ENCODE assay signal across 13 cellular contexts in the genomic region with DNA sequence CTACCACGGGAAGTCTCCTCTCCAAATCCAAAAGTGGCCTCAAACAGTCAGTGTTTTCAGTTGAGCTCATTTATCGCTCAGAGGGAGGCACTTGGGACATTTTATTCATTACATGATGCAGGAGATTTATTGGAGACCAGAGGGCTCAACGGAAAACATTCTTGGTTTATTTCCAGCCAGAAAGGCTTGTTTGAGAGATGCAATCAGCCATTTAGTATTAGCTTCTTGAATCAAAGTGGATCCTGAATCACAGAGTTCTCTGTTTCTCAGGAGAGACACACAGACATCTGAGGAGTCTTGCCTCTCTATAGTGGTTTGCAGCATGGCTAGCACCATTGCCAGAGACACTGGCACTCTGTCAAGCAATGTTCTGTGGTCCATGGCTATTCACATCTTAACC. TPM values are rescaled to one million over a fixed set of nuclear protein-coding genes. Genes with fewer than 3 reads are reported as not detected.
DNase-seq lines count a peak whose midpoint lies in the region; ATAC-seq and TF ChIP-seq lines count a peak whose summit lies in the region.
"Had no signal": no experiment of that assay in that cellular context is flagged by ENCODE, and none has a peak within 500 bp of the region (broad histone marks: within the 10 kb centered on the region; RNA-seq: fewer than 3 reads in every experiment).

No MANE protein-coding gene starts in this region.

- peaks cover 100% of the 10 kb centered on the region for H3K4me1 Mint-ChIP-seq in activated CD4-positive, alpha-beta T cell treated with anti-CD3 and anti-CD28 coated beads, Interleukin-2, amount 10 ng/mL, durations not matched to agents 7 days and 5 days
- peaks cover 100% of the 10 kb centered on the region for H3K4me1 Mint-ChIP-seq in activated B cell treated with CpG ODN at 0.5 μM for 24 hours

- H3K4me1 ChIP-seq in right atrium auricular region (peaks cover 0 to 64% of the 10 kb centered on the region in 2 donors), suprapubic skin (peaks cover 95% of the 10 kb centered on the region)

- POLR2A ChIA-PET in activated CD4-positive, alpha-beta T cell treated with anti-CD3 and anti-CD28 coated beads, Interleukin-2, amount 10 ng/mL, durations not matched to agents 7 days and 5 days (lab: Charles Lee) = no interaction called here
- POLR2A ChIA-PET in activated B cell treated with CpG ODN at 0.5 μM for 24 hours (lab: Charles Lee) = no interaction called here

- H3K9me3 ChIP-seq in right atrium auricular region (no peaks in the 10 kb centered on the region), suprapubic skin (no peaks in the 10 kb centered on the region)
- H3K9me3 ChIP-seq: upper lobe of left lung had no signal

- no peak overlapping the region for H3K4me3 Mint-ChIP-seq in activated CD4-positive, alpha-beta T cell treated with anti-CD3 and anti-CD28 coated beads, Interleukin-2, amount 10 ng/mL, durations not matched to agents 7 days and 5 days
- no peak overlapping the region for H3K4me3 Mint-ChIP-seq in activated B cell treated with CpG ODN at 0.5 μM for 24 hours

- ATAC-seq in activated B cell treated with CpG ODN at 0.5 μM for 24 hours (ENCODE audit: low read depth) = no peak
- ATAC-seq in HG02973 (IDR thresholded peaks at IDR 0.05; ENCODE audit: unreplicated experiment) = no peak
- ATAC-seq in GM21529 (IDR thresholded peaks at IDR 0.05; ENCODE audit: unreplicated experiment) = no peak

- CTCF ChIA-PET in activated CD4-positive, alpha-beta T cell treated with anti-CD3 and anti-CD28 coated beads, Interleukin-2, amount 10 ng/mL, durations not matched to agents 7 days and 5 days (lab: Charles Lee) = interaction anchor here (0.8 to 1.8 kb wide), 3 partner anchors 10 to 76 kb away, joined by 3 to 5 read pairs (median 4); no protein-coding TSS in a partner anchor
- CTCF ChIA-PET in activated B cell treated with CpG ODN at 0.5 μM for 24 hours (lab: Charles Lee) = no interaction called here

- 20% methylated on average over 3 of the region's 3 CpGs for WGBS in suprapubic skin

- H3K27me3 ChIP-seq in right atrium auricular region = no peaks in the 10 kb centered on the region
- no peaks in the 10 kb centered on the region for H3K27me3 ChIP-seq in suprapubic skin
- H3K27me3 ChIP-seq: upper lobe of left lung had no signal

- no peak for TF ChIP-seq EP300 in suprapubic skin (IDR thresholded peaks at IDR 0.05)

- H3K9me3 Mint-ChIP-seq in activated CD4-positive, alpha-beta T cell treated with anti-CD3 and anti-CD28 coated beads, Interleukin-2, amount 10 ng/mL, durations not matched to agents 7 days and 5 days = peaks cover 8% of the 10 kb centered on the region
- no peaks in the 10 kb centered on the region for H3K9me3 Mint-ChIP-seq in activated B cell treated with CpG ODN at 0.5 μM for 24 hours

- H3K36me3 Mint-ChIP-seq in activated CD4-positive, alpha-beta T cell treated with anti-CD3 and anti-CD28 coated beads, Interleukin-2, amount 10 ng/mL, durations not matched to agents 7 days and 5 days (ENCODE audit: low read depth) = peaks cover 81% of the 10 kb centered on the region
- peaks cover 88% of the 10 kb centered on the region for H3K36me3 Mint-ChIP-seq in activated B cell treated with CpG ODN at 0.5 μM for 24 hours (ENCODE audit: low read depth)

- TF ChIP-seq POLR2A in suprapubic skin (IDR thresholded peaks at IDR 0.05) = no peak

- H3K27me3 Mint-ChIP-seq in activated CD4-positive, alpha-beta T cell treated with anti-CD3 and anti-CD28 coated beads, Interleukin-2, amount 10 ng/mL, durations not matched to agents 7 days and 5 days = no peaks in the 10 kb centered on the region
- no peaks in the 10 kb centered on the region for H3K27me3 Mint-ChIP-seq in activated B cell treated with CpG ODN at 0.5 μM for 24 hours

- H3K27ac ChIP-seq in right atrium auricular region (peak overlapping the region; percentile 29 to 47), suprapubic skin (peak overlapping the region; percentile 85)

- H3K36me3 ChIP-seq in right atrium auricular region = no peaks in the 10 kb centered on the region
- H3K36me3 ChIP-seq in suprapubic skin = no peaks in the 10 kb centered on the region
- H3K36me3 ChIP-seq: upper lobe of left lung had no signal

- H3K27ac Mint-ChIP-seq in activated CD4-positive, alpha-beta T cell treated with anti-CD3 and anti-CD28 coated beads, Interleukin-2, amount 10 ng/mL, durations not matched to agents 7 days and 5 days = peak overlapping the region; percentile 73
- H3K27ac Mint-ChIP-seq in activated B cell treated with CpG ODN at 0.5 μM for 24 hours = peak overlapping the region; percentile 46

- intact Hi-C loops in activated B cell treated with CpG ODN at 0.5 μM for 24 hours (cut with micrococcal nuclease) = no loop called here

- TF ChIP-seq CTCF in activated B cell treated with CpG ODN at 0.5 μM for 24 hours (IDR thresholded peaks at IDR 0.05) (no peak), right atrium auricular region (IDR thresholded peaks at IDR 0.05) (no peak), suprapubic skin (IDR thresholded peaks at IDR 0.05) (no peak)

- no peak for DNase-seq in activated CD4-positive, alpha-beta T cell treated with anti-CD3 and anti-CD28 coated beads, Interleukin-2, amount 10 ng/mL, durations not matched to agents 7 days and 5 days
- no peak for DNase-seq in activated CD4-positive, alpha-beta T cell treated with anti-CD3 and anti-CD28 coated beads for 48 hours
- DNase-seq in activated B cell treated with CpG ODN at 0.5 μM for 24 hours = no peak
- DNase-seq in right atrium auricular region (ENCODE audit: low spot score) = no peak
- DNase-seq in suprapubic skin (ENCODE audit: low spot score in 2 of 2) = no peak
- DNase-seq in dedifferentiated amniotic fluid mesenchymal stem cell (ENCODE audit: extremely low spot score) = no peak
- DNase-seq: ACHN, activated gamma-delta T cell treated with Interleukin-2 at 50 U/mL for 16 hours, NCI-H2107, OCI-M1, upper lobe of left lung had no signal

- no peak overlapping the region for H3K4me3 ChIP-seq in right atrium auricular region
- H3K4me3 ChIP-seq in suprapubic skin = no peak overlapping the region
- H3K4me3 ChIP-seq: upper lobe of left lung had no signal

RNA-seq across cellular contexts. Expression of a gene that starts 31.5 kb away (rescaled TPM):
- total RNA-seq in activated CD4-positive, alpha-beta T cell treated with anti-CD3 and anti-CD28 coated beads, Interleukin-2, amount 10 ng/mL, durations not matched to agents 7 days and 5 days = 100 to 1,000 TPM; 518 to 534 TPM
- total RNA-seq in activated B cell treated with CpG ODN at 0.5 μM for 24 hours (1,441 and 1,546 TPM in 2 replicates), right atrium auricular region (10 to 100 TPM; 26.8 to 37.3 TPM), suprapubic skin (1,000 to 10,000 TPM; 1,361 to 2,207 (median 1,502) TPM)

Comparison
In these comparisons a context has a peak if more than half of its experiments do, and no peak if none do; other contexts are left out.
1. RNA of a gene that starts 31.5 kb away (total RNA-seq): 1,361 to 2,207 TPM in suprapubic skin, 1,441 to 1,546 TPM in activated B cell treated with CpG ODN at 0.5 μM for 24 hours and 518 to 534 TPM in activated CD4-positive, alpha-beta T cell treated with anti-CD3 and anti-CD28 coated beads, Interleukin-2, amount 10 ng/mL, durations not matched to agents 7 days and 5 days; 26.8 to 37.3 TPM in right atrium auricular region; every median in the first group is over 10 times any median in the second.